1 cellular context compared by ENCODE assay signal in genomic region chr22:33272180-33272579, GRCh38.
TF ChIP-seq lines count a peak whose summit lies in the region.

No MANE protein-coding gene starts in this region.

TF ChIP-seq in HepG2, 621 proteins besides CTCF, POLR2A, EP300 and RAD21 (continued from another document and continues in another):
- TF ChIP-seq ZNF512 (CRISPR knock-in tag; IDR thresholded peaks at IDR 0.05) (no peak), WIZ (CRISPR knock-in tag; IDR thresholded peaks at IDR 0.05) (no peak), ZBTB4 (CRISPR knock-in tag; IDR thresholded peaks at IDR 0.05; ENCODE audit: borderline replicate concordance) (no peak), ARID4A (CRISPR knock-in tag; IDR thresholded peaks at IDR 0.05; ENCODE audit: borderline replicate concordance) (no peak), HBP1 (CRISPR knock-in tag; IDR thresholded peaks at IDR 0.05; ENCODE audit: low read depth) (no peak), SIN3A (IDR thresholded peaks at IDR 0.05; ENCODE audit: borderline replicate concordance, low read depth, low read length) (no peak), SAP130 (CRISPR knock-in tag; IDR thresholded peaks at IDR 0.05; ENCODE audit: low read depth) (peak; percentile 64), ZNF670 (CRISPR knock-in tag; IDR thresholded peaks at IDR 0.05; ENCODE audit: borderline replicate concordance) (no peak), ZNF780A (CRISPR knock-in tag; IDR thresholded peaks at IDR 0.05) (no peak), LBX2 (CRISPR knock-in tag; IDR thresholded peaks at IDR 0.05; ENCODE audit: borderline replicate concordance) (no peak), SP5 (CRISPR knock-in tag; IDR thresholded peaks at IDR 0.05; ENCODE audit: borderline replicate concordance, low read depth) (peak; percentile 62; the same call in 1 of the 2 replicates), SRF (IDR thresholded peaks at IDR 0.05; ENCODE audit: low read depth, low read length) (peak; percentile 60; the same call in 1 of the 2 replicates), HNRNPLL (IDR thresholded peaks at IDR 0.05; ENCODE audit: low read depth, low read length, poor library complexity, severe bottlenecking) (no peak), THRA (CRISPR knock-in tag; IDR thresholded peaks at IDR 0.05; ENCODE audit: borderline replicate concordance) (no peak), SRSF9 (IDR thresholded peaks at IDR 0.05; ENCODE audit: borderline replicate concordance, insufficient read depth, low read depth, low read length, poor library complexity, severe bottlenecking) (no peak), ZNF33A (CRISPR knock-in tag; IDR thresholded peaks at IDR 0.05; ENCODE audit: borderline replicate concordance) (no peak), ZNF12 (CRISPR knock-in tag; IDR thresholded peaks at IDR 0.05) (no peak), ZNF629 (CRISPR knock-in tag; conservative IDR thresholded peaks at IDR 0.05) (no peak; the same call in 1 of the 2 replicates), ZNF776 (CRISPR knock-in tag; IDR thresholded peaks at IDR 0.05) (no peak), SMYD3 (CRISPR knock-in tag; IDR thresholded peaks at IDR 0.05) (no peak), ZNF30 (CRISPR knock-in tag; IDR thresholded peaks at IDR 0.05) (no peak), GZF1 (CRISPR knock-in tag; IDR thresholded peaks at IDR 0.05) (no peak), ZNF850 (CRISPR knock-in tag; conservative IDR thresholded peaks at IDR 0.05) (no peak), CBX2 (IDR thresholded peaks at IDR 0.05; ENCODE audit: low read depth, low read length) (no peak), CBX2 (CRISPR knock-in tag; IDR thresholded peaks at IDR 0.05; ENCODE audit: low read depth) (no peak), IRF2 (CRISPR knock-in tag; IDR thresholded peaks at IDR 0.05) (peak; percentile 35; the same call in 1 of the 2 replicates), TRIM22 (IDR thresholded peaks at IDR 0.05) (no peak), MXD4 (CRISPR knock-in tag; IDR thresholded peaks at IDR 0.05) (no peak), ZNF687 (CRISPR knock-in tag; IDR thresholded peaks at IDR 0.05) (no peak), TCF7L2 (IDR thresholded peaks at IDR 0.05; ENCODE audit: low read depth, low read length) (no peak), ZNF598 (CRISPR knock-in tag; IDR thresholded peaks at IDR 0.05; ENCODE audit: borderline replicate concordance) (no peak), TCF12 (IDR thresholded peaks at IDR 0.05) (no peak), TCF12 (CRISPR knock-in tag; IDR thresholded peaks at IDR 0.05) (no peak), IRF1 (CRISPR knock-in tag; IDR thresholded peaks at IDR 0.05; ENCODE audit: low read depth) (no peak), PCBP1 (IDR thresholded peaks at IDR 0.05; ENCODE audit: borderline replicate concordance, low read depth, low read length) (no peak), TMF1 (CRISPR knock-in tag; IDR thresholded peaks at IDR 0.05; ENCODE audit: low read depth) (no peak), CSRNP1 (CRISPR knock-in tag; IDR thresholded peaks at IDR 0.05) (no peak), ZNF274 (CRISPR knock-in tag; IDR thresholded peaks at IDR 0.05) (no peak)
